In the genomic region with DNA sequence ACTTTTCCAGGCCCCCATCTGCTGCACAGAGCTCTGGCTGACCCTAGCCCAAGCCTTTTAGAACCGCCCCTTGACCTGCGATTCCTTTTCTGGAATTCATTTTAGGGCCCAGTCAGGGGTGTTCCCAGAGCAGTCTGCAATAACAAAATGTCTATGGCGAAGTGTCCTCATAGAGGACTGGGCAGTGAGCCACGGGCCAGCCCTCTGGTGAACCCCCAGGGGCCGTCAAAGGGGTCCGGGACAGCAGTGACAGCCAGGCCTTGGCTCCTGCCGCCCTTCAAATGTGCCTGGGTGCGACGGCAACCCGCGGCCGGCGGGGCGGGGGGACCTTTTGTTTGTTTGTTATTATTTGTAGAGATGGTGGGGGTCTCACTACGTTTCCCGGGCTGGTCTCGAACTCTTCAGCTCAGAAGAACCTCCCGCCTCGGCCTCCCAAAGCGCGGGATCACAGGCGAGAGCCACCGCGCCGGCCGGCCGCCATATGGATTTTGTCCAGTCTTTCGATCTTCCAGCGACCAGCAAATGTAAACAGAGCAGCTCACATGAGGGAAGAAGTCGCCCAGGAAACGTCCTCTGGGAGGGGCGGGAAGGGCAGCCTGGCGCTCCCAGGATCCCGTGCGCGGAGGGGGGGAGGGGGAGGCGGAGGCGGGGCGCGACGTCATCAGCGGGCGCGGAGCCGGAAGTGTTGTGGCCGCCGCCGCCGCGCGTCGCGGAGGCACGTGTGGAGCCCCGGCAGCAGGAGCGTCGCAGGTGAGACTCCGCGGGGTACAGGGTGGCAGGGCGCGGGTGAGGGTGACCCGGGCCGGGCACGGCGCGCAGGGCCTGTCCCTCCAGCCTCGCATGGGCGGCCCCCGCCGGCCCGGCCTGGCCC, we compare ENCODE assay signal across 1 cellular context.
TF ChIP-seq lines count a peak whose summit lies in the region.

A gene (plus strand): TSS at position 685 of the 871 bp plus-strand sequence. CDS start 783 bp downstream, outside the sequence.

TF ChIP-seq in SK-N-SH treated with all-trans-retinoic acid at 6 μM for 48 hours, 23 proteins besides CTCF, POLR2A, EP300 and RAD21 (continued from another document):
- TF ChIP-seq, protein P1, sequence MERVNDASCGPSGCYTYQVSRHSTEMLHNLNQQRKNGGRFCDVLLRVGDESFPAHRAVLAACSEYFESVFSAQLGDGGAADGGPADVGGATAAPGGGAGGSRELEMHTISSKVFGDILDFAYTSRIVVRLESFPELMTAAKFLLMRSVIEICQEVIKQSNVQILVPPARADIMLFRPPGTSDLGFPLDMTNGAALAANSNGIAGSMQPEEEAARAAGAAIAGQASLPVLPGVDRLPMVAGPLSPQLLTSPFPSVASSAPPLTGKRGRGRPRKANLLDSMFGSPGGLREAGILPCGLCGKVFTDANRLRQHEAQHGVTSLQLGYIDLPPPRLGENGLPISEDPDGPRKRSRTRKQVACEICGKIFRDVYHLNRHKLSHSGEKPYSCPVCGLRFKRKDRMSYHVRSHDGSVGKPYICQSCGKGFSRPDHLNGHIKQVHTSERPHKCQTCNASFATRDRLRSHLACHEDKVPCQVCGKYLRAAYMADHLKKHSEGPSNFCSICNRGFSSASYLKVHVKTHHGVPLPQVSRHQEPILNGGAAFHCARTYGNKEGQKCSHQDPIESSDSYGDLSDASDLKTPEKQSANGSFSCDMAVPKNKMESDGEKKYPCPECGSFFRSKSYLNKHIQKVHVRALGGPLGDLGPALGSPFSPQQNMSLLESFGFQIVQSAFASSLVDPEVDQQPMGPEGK (CRISPR knock-in tag; IDR thresholded peaks at IDR 0.05; ENCODE audit: borderline replicate concordance), result no peak
- no peak for TF ChIP-seq TOX (CRISPR knock-in tag; IDR thresholded peaks at IDR 0.05; ENCODE audit: borderline replicate concordance)
- no peak for TF ChIP-seq ZNF8 (CRISPR knock-in tag; IDR thresholded peaks at IDR 0.05)
- TF ChIP-seq ZC3H10 (CRISPR knock-in tag; IDR thresholded peaks at IDR 0.05), result no peak
- no peak for TF ChIP-seq ZNF565 (CRISPR knock-in tag; conservative IDR thresholded peaks at IDR 0.05; ENCODE audit: low read depth)
- TF ChIP-seq ISL1 (CRISPR knock-in tag; IDR thresholded peaks at IDR 0.05), result no peak
- no peak for TF ChIP-seq CSDC2 (CRISPR knock-in tag; IDR thresholded peaks at IDR 0.05)
